In the genomic region with DNA sequence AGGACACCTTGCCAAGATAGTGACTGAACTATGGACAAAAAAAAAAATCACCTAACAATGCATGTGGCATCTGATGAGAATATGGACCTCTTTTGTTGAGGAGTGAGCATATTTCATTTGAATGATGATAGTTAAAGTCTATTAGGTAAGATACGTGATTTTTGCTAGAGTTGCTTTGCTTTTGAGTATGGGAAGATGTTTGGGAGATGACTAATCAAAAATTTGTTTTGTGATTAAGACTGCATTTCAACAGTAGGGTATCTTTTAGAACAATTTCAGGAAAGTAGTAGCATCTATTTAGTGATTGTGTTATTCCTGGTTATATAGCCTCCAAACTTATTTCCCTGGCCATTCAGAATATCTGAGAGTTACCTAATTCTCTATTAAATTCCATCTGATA, we compare ENCODE assay signal across 13 cellular contexts.
"Had no signal": no experiment of that assay in that cellular context is flagged by ENCODE, and none has a peak within 500 bp of the region (broad histone marks: within the 10 kb centered on the region; RNA-seq: fewer than 3 reads in every experiment).

No MANE protein-coding gene starts in this region.

- H3K4me3 ChIP-seq: coronary artery, mucosa of descending colon had no signal

- DNase-seq: activated CD4-positive, alpha-beta T cell treated with anti-CD3 and anti-CD28 coated beads for 48 hours; activated CD8-positive, alpha-beta T cell treated with anti-CD3 and anti-CD28 coated beads, Interleukin-2, amount 10 ng/mL, durations not matched to agents 7 days and 5 days; activated naive CD4-positive, alpha-beta T cell treated with Interleukin-2 at 50 U/mL for 16 hours; activated naive CD8-positive, alpha-beta T cell treated with anti-CD3 and anti-CD28 coated beads, Interleukin-2, amount 50 U/mL, for 24 hours; effector CD4-positive, alpha-beta T cell; mucosa of descending colon; naive thymus-derived CD8-positive, alpha-beta T cell; right cardiac atrium; substantia nigra had no signal

- ATAC-seq: activated CD8-positive, alpha-beta T cell treated with anti-CD3 and anti-CD28 coated beads, Interleukin-2, amount 10 ng/mL, durations not matched to agents 7 days and 5 days; activated naive CD8-positive, alpha-beta T cell treated with anti-CD3 and anti-CD28 coated beads, Interleukin-2, amount 50 U/mL, for 24 hours; foreskin keratinocyte; left lobe of liver; mucosa of descending colon; naive thymus-derived CD8-positive, alpha-beta T cell; right cardiac atrium; stimulated activated memory B cell treated with anti-CD40 and anti-IgM and Interleukin-4, amounts not matched to agents 10 μg/mL and 1 μg/mL and 100 μg/mL, for 72 hours had no signal
